Comparison of ENCODE assay signal across 8 cellular contexts in the genomic region with DNA sequence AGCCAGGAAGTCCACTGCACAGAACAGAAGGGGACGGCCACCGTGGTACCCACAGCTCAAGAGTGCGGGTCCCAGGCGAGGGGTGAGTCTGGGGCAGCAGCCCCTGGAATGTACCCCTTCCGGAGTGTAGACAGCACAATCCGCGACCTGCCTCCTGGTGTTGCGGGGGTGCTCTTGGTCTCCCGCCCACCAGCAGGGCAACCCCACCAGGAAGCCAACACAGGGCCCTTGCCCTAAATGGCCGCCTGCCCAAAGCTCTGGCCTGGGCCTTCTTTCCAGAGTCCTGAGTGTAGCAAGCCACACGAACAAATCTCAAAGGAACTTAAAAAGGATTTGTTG. TPM values are rescaled to one million over a fixed set of nuclear protein-coding genes. Genes with fewer than 3 reads are reported as not detected.
DNase-seq lines count a peak whose midpoint lies in the region; ATAC-seq and TF ChIP-seq lines count a peak whose summit lies in the region.

No MANE protein-coding gene starts in this region.

- intact Hi-C loops in cardiac septum (cut with DNase I) = loop anchor here (5.0 kb wide), 1 partner anchor 66 kb away; no protein-coding TSS in a partner anchor
- intact Hi-C loops in sciatic nerve (cut with DNase I) = no loop called here

- no peaks in the 10 kb centered on the region for H3K9me2 ChIP-seq in MM.1S (replicated peaks; ENCODE audit: insufficient read depth, low read length)

- peaks cover 37% of the 10 kb centered on the region for H3K27me3 ChIP-seq in MM.1S (replicated peaks; ENCODE audit: insufficient read depth, low read length)

- H3K4me1 ChIP-seq in MM.1S (ENCODE audit: low read length) = peaks cover 6% of the 10 kb centered on the region; the same call in 1 of the 2 replicates

- no peak overlapping the region for H2AFZ ChIP-seq in MM.1S (ENCODE audit: low read length)

- H3K27ac ChIP-seq in VCaP (peak overlapping the region; percentile 90; the same call in 1 of the 2 replicates), MM.1S (ENCODE audit: low read length) (no peak overlapping the region)

- DNase-seq in GM12864 (ENCODE audit: low read depth) = no peak
- DNase-seq in cardiac septum (ENCODE audit: low spot score) = peak; percentile 46
- DNase-seq in sciatic nerve (ENCODE audit: low spot score) = peak; percentile 60
- DNase-seq in NCI-H524 treated with DMSO at 0.1 percent for 48 hours (lab: John Stamatoyannopoulos, UW) = no peak
- no peak for DNase-seq in MM.1S
- DNase-seq in HuH-7.5 (ENCODE audit: low spot score) = no peak
- no peak for DNase-seq in SKM-1 (lab: John Stamatoyannopoulos, UW; ENCODE audit: unreplicated experiment)

- no peak overlapping the region for H3K4me2 ChIP-seq in MM.1S (ENCODE audit: low read depth, low read length)

- no peak for TF ChIP-seq CTCF in GM12864 (IDR thresholded peaks at IDR 0.05; ENCODE audit: low read depth, low read length, missing control alignments)
- TF ChIP-seq CTCF in VCaP (conservative IDR thresholded peaks at IDR 0.05) = no peak
- no peak for TF ChIP-seq CTCF in MM.1S (IDR thresholded peaks at IDR 0.05; ENCODE audit: low read length)

- no peaks in the 10 kb centered on the region for H4K20me1 ChIP-seq in MM.1S (ENCODE audit: insufficient read depth, low read length)

- no peak overlapping the region for H3K9ac ChIP-seq in MM.1S (ENCODE audit: low read length)

- peaks cover 35% of the 10 kb centered on the region for H3K79me2 ChIP-seq in MM.1S (ENCODE audit: low read length)

- no peaks in the 10 kb centered on the region for H3K9me3 ChIP-seq in MM.1S (replicated peaks; ENCODE audit: insufficient read depth, low read length)

- H3K36me3 ChIP-seq in MM.1S (replicated peaks; ENCODE audit: insufficient read depth, low read length) = no peaks in the 10 kb centered on the region

- H3F3A ChIP-seq in MM.1S (ENCODE audit: insufficient read depth, low read length) = no peaks in the 10 kb centered on the region

- H3K4me3 ChIP-seq in GM12864 (ENCODE audit: low read depth, low read length) (peak overlapping the region; percentile 69; the same call in 1 of the 2 replicates), MM.1S (ENCODE audit: low read length) (no peak overlapping the region)

- peak; percentile 13 for ATAC-seq in sciatic nerve

RNA-seq across cellular contexts. Expression of a gene that starts 1.1 kb away (rescaled TPM):
- total RNA-seq in cardiac septum (2.7 TPM), sciatic nerve (10.2 TPM)

Comparison
In these comparisons a context has a peak if more than half of its experiments do, and no peak if none do; other contexts are left out.
1. DNase-seq: peak in cardiac septum (single experiment) and sciatic nerve (single experiment); none in GM12864 (single experiment), NCI-H524 treated with DMSO at 0.1 percent for 48 hours (single experiment), MM.1S (single experiment), HuH-7.5 (single experiment) and SKM-1 (single experiment).